ENCODE assay signal across 8 cellular contexts in the genomic region with DNA sequence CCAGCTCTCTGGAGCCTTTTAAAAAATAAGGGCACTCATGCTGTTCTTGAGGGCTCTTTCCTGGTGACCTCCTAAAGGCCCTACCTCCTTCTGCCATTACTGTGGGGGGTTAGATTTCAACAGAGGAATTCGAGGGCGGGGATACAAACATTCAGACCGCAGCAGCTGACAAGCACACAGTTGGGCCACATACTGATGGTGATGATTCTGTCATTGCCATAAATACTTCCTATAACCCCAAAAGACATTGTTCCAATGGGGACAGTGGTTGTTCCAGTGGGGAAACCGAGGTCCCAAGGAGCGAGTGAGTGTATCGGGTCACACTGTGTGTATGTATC.
"Had no signal": no experiment of that assay in that cellular context is flagged by ENCODE, and none has a peak within 500 bp of the region (broad histone marks: within the 10 kb centered on the region; RNA-seq: fewer than 3 reads in every experiment).

No MANE protein-coding gene starts in this region.

- H3K36me3 ChIP-seq: adrenal gland, transverse colon, vagina had no signal

- H3K27me3 Mint-ChIP-seq: activated naive CD4-positive, alpha-beta T cell treated with anti-CD3 and anti-CD28 coated beads, Interleukin-2, amount 50 U/mL, for 24 hours had no signal

- H3K9me3 Mint-ChIP-seq: activated naive CD4-positive, alpha-beta T cell treated with anti-CD3 and anti-CD28 coated beads, Interleukin-2, amount 50 U/mL, for 24 hours had no signal

- H3K4me3 Mint-ChIP-seq: activated naive CD4-positive, alpha-beta T cell treated with anti-CD3 and anti-CD28 coated beads, Interleukin-2, amount 50 U/mL, for 24 hours had no signal

- H3K27ac ChIP-seq: adrenal gland, transverse colon, vagina had no signal

- ATAC-seq: left ventricle myocardium superior had no signal

- H3K36me3 Mint-ChIP-seq: activated naive CD4-positive, alpha-beta T cell treated with anti-CD3 and anti-CD28 coated beads, Interleukin-2, amount 50 U/mL, for 24 hours had no signal

- H3K9me3 ChIP-seq: adrenal gland, transverse colon, vagina had no signal

- DNase-seq: activated effector memory CD4-positive, alpha-beta T cell treated with Interleukin-2 at 50 U/mL for 16 hours; adrenal gland; left ventricle myocardium superior; mesenchymal stem cell; stimulated activated naive CD8-positive, alpha-beta T cell treated with anti-CD3 and anti-CD28 coated beads, Interleukin-15, Interleukin-2, amounts not matched to agents 100 U/mL and 50 U/mL, for 24 hours; transverse colon had no signal

- H3K27me3 ChIP-seq: adrenal gland, transverse colon, vagina had no signal

- H3K4me3 ChIP-seq: adrenal gland, transverse colon, vagina had no signal
